ENCODE assay signal across 22 cellular contexts in the genomic region with DNA sequence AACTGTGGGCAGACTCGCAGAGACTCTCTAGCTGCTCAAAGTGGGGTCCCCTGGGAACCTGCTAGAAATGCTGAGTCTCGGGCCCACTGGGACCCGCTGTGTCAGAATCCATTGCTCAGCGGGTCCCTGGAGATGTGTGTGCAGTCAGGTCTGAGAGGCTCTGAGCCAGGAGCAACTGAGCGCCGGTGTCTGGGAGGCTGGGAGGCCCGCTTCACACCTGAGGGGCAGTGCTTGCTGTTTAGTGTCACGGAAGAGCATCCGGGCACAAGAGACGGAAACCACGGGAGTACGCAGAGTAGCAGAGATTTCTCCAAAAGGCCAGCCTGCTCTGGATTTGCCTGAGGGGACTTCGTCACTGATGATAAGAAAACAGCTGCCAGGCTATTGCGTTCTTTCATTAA.
"Had no signal": no experiment of that assay in that cellular context is flagged by ENCODE, and none has a peak within 500 bp of the region (broad histone marks: within the 10 kb centered on the region; RNA-seq: fewer than 3 reads in every experiment).

No MANE protein-coding gene starts in this region.

- H3K27me3 ChIP-seq: left lung, thyroid gland, uterus had no signal

- H3K4me3 Mint-ChIP-seq: activated naive CD4-positive, alpha-beta T cell treated with anti-CD3 and anti-CD28 coated beads for 36 hours; activated naive CD8-positive, alpha-beta T cell treated with anti-CD3 and anti-CD28 coated beads, Interleukin-2, amount 10 ng/mL, durations not matched to agents 7 days and 5 days; activated T-cell treated with anti-CD3 and anti-CD28 coated beads, Interleukin-2, amount 50 U/mL, for 24 hours; dendritic cell treated with granulocyte-macrophage colony-stimulating factor and Interleukin-4, amounts not matched to agents 40 ng/mL and 50 ng/mL, for 4 days; mesothelial cell of epicardium; naive thymus-derived CD8-positive, alpha-beta T cell; T-cell; T-helper 2 cell treated with Interferon-gamma antibody and Interleukin-4, amounts not matched to agents 5 μg/mL and 100 μg/mL, for 36 hours had no signal

- H3K9me3 ChIP-seq: left lung, thyroid gland, uterus had no signal

- DNase-seq: activated CD4-positive, alpha-beta T cell treated with anti-CD3 and anti-CD28 coated beads for 1 hour; activated CD8-positive, alpha-beta memory T cell treated with anti-CD3 and anti-CD28 coated beads, Interleukin-2, amount 50 U/mL, for 4 hours; activated naive CD4-positive, alpha-beta T cell treated with anti-CD3 and anti-CD28 coated beads for 36 hours; activated naive CD8-positive, alpha-beta T cell treated with anti-CD3 and anti-CD28 coated beads, Interleukin-2, amount 10 ng/mL, durations not matched to agents 7 days and 5 days; amniotic stem cell; effector CD8-positive, alpha-beta T cell; foreskin melanocyte; left lung; stimulated activated CD4-positive, alpha-beta T cell treated with anti-CD3 and anti-CD28 coated beads, Interleukin-12 subunit alpha, Interleukin-12 subunit beta, amount 100 ng/mL, for 4 hours; stimulated activated CD4-positive, alpha-beta T cell treated with anti-CD3 and anti-CD28 coated beads, Interleukin-4, amount 100 ng/mL, for 4 hours; stimulated activated naive CD8-positive, alpha-beta T cell treated with anti-CD3 and anti-CD28 coated beads, Interleukin-15, Interleukin-2, amounts not matched to agents 100 U/mL and 50 U/mL, for 24 hours; substantia nigra; T-cell; thyroid gland; uterus had no signal

- H3K4me1 ChIP-seq: left lung, thyroid gland, uterus had no signal

- H3K27ac Mint-ChIP-seq: activated naive CD4-positive, alpha-beta T cell treated with anti-CD3 and anti-CD28 coated beads for 36 hours; activated naive CD8-positive, alpha-beta T cell treated with anti-CD3 and anti-CD28 coated beads, Interleukin-2, amount 10 ng/mL, durations not matched to agents 7 days and 5 days; activated T-cell treated with anti-CD3 and anti-CD28 coated beads, Interleukin-2, amount 50 U/mL, for 24 hours; activated T-helper 2 cell treated with anti-CD3 and anti-CD28 coated beads, Interferon-gamma antibody, Interleukin-2, Interleukin-4, amounts not matched to agents 10 μg/mL and 5 μg/mL and 100 μg/mL, durations not matched to agents 14 hours and 24 hours and 36 hours; dendritic cell treated with granulocyte-macrophage colony-stimulating factor and Interleukin-4, amounts not matched to agents 40 ng/mL and 50 ng/mL, for 4 days; mesothelial cell of epicardium; progenitor cell of endocrine pancreas; T-cell; T-helper 2 cell treated with Interferon-gamma antibody and Interleukin-4, amounts not matched to agents 5 μg/mL and 100 μg/mL, for 36 hours had no signal

- H3K27me3 Mint-ChIP-seq: activated naive CD8-positive, alpha-beta T cell treated with anti-CD3 and anti-CD28 coated beads, Interleukin-2, amount 10 ng/mL, durations not matched to agents 7 days and 5 days; activated T-cell treated with anti-CD3 and anti-CD28 coated beads, Interleukin-2, amount 50 U/mL, for 24 hours; dendritic cell treated with granulocyte-macrophage colony-stimulating factor and Interleukin-4, amounts not matched to agents 40 ng/mL and 50 ng/mL, for 4 days; naive thymus-derived CD8-positive, alpha-beta T cell; T-cell had no signal

- H3K36me3 Mint-ChIP-seq: activated naive CD8-positive, alpha-beta T cell treated with anti-CD3 and anti-CD28 coated beads, Interleukin-2, amount 10 ng/mL, durations not matched to agents 7 days and 5 days; mesothelial cell of epicardium; T-cell had no signal

- H3K36me3 ChIP-seq: left lung, thyroid gland, uterus had no signal

- H3K27ac ChIP-seq: left lung, thyroid gland, uterus had no signal

- H3K4me3 ChIP-seq: left lung, thyroid gland, uterus had no signal

- ATAC-seq: left lung; naive thymus-derived CD8-positive, alpha-beta T cell; stimulated activated naive CD8-positive, alpha-beta T cell treated with anti-CD3 and anti-CD28 coated beads, Interleukin-15, Interleukin-2, amounts not matched to agents 100 U/mL and 50 U/mL, for 24 hours; T-cell had no signal

- H3K9me3 Mint-ChIP-seq: activated naive CD4-positive, alpha-beta T cell treated with anti-CD3 and anti-CD28 coated beads for 36 hours; activated naive CD8-positive, alpha-beta T cell treated with anti-CD3 and anti-CD28 coated beads, Interleukin-2, amount 10 ng/mL, durations not matched to agents 7 days and 5 days; activated T-cell treated with anti-CD3 and anti-CD28 coated beads, Interleukin-2, amount 50 U/mL, for 24 hours; activated T-helper 2 cell treated with anti-CD3 and anti-CD28 coated beads, Interferon-gamma antibody, Interleukin-2, Interleukin-4, amounts not matched to agents 10 μg/mL and 5 μg/mL and 100 μg/mL, durations not matched to agents 14 hours and 24 hours and 36 hours; dendritic cell treated with granulocyte-macrophage colony-stimulating factor and Interleukin-4, amounts not matched to agents 40 ng/mL and 50 ng/mL, for 4 days; mesothelial cell of epicardium; naive thymus-derived CD8-positive, alpha-beta T cell; T-cell; T-helper 2 cell treated with Interferon-gamma antibody and Interleukin-4, amounts not matched to agents 5 μg/mL and 100 μg/mL, for 36 hours had no signal
